Comparison of ENCODE assay signal across 9 cellular contexts in genomic region chr12:107091381-107091780, GRCh38.
DNase-seq lines count a peak whose midpoint lies in the region; ATAC-seq and TF ChIP-seq lines count a peak whose summit lies in the region.
"Had no signal": no experiment of that assay in that cellular context is flagged by ENCODE, and none has a peak within 500 bp of the region (broad histone marks: within the 10 kb centered on the region; RNA-seq: fewer than 3 reads in every experiment).

No MANE protein-coding gene starts in this region.

- no peaks in the 10 kb centered on the region for H3K27me3 ChIP-seq in parathyroid adenoma (ENCODE audit: control insufficient read depth, insufficient read depth, low read length)
- no peaks in the 10 kb centered on the region for H3K27me3 ChIP-seq in effector memory CD4-positive, alpha-beta T cell (replicated peaks; ENCODE audit: control insufficient read depth, insufficient read depth, low read length, poor library complexity, severe bottlenecking)

- peaks cover 6% of the 10 kb centered on the region for H3K79me2 ChIP-seq in parathyroid adenoma

- TF ChIP-seq CTCF in parathyroid adenoma (IDR thresholded peaks at IDR 0.05): no peak

- peaks cover 14% of the 10 kb centered on the region for H3K4me1 ChIP-seq in parathyroid adenoma
- peaks cover 6% of the 10 kb centered on the region for H3K4me1 ChIP-seq in effector memory CD4-positive, alpha-beta T cell (ENCODE audit: control insufficient read depth, insufficient read depth, low read length, poor library complexity, severe bottlenecking)

- H3K4me3 ChIP-seq in parathyroid adenoma (ENCODE audit: low read depth, low read length): peak overlapping the region; percentile 98
- no peak overlapping the region for H3K4me3 ChIP-seq in effector memory CD4-positive, alpha-beta T cell (ENCODE audit: insufficient read depth, low read depth, low read length, poor library complexity, severe bottlenecking)

- H3K4me2 ChIP-seq in parathyroid adenoma (ENCODE audit: low read length): peak overlapping the region; percentile 100

- ATAC-seq in GM18498 (IDR thresholded peaks at IDR 0.05; ENCODE audit: unreplicated experiment) (no peak), HG02885 (IDR thresholded peaks at IDR 0.05; ENCODE audit: poor library complexity, unreplicated experiment) (no peak), GM21737 (IDR thresholded peaks at IDR 0.05; ENCODE audit: unreplicated experiment) (no peak)

- no peaks in the 10 kb centered on the region for H3K36me3 ChIP-seq in parathyroid adenoma (ENCODE audit: control insufficient read depth, insufficient read depth, low read length)
- no peaks in the 10 kb centered on the region for H3K36me3 ChIP-seq in effector memory CD4-positive, alpha-beta T cell (ENCODE audit: control insufficient read depth, insufficient read depth, low read length)

- H3K9ac ChIP-seq in parathyroid adenoma: no peak overlapping the region

- H3K9me3 ChIP-seq in parathyroid adenoma (ENCODE audit: control insufficient read depth, low read length): no peaks in the 10 kb centered on the region
- no peaks in the 10 kb centered on the region for H3K9me3 ChIP-seq in effector memory CD4-positive, alpha-beta T cell (ENCODE audit: control insufficient read depth, low read length)

- H3K27ac ChIP-seq in epithelial cell of prostate: peak overlapping the region; percentile 71
- H3K27ac ChIP-seq in parathyroid adenoma: no peak overlapping the region
- no peak overlapping the region for H3K27ac ChIP-seq in effector memory CD4-positive, alpha-beta T cell (ENCODE audit: insufficient read depth, low read length, poor library complexity, severe bottlenecking)

- H2AFZ ChIP-seq in parathyroid adenoma: no peak overlapping the region

- DNase-seq in EH (ENCODE audit: low read depth) (peak; percentile 81), NCI-H226 (peak; percentile 43), epithelial cell of prostate (ENCODE audit: low read depth, low spot score) (no peak)
- no peak for DNase-seq in effector memory CD4-positive, alpha-beta T cell
- DNase-seq: stimulated activated CD4-positive, alpha-beta T cell treated with anti-CD3 and anti-CD28 coated beads, Interleukin-2, amount 100 ng/mL, for 24 hours had no signal

Comparison
In these comparisons a context has a peak if more than half of its experiments do, and no peak if none do; other contexts are left out.
1. DNase-seq: peak in EH (single experiment) and NCI-H226 (single experiment); none in epithelial cell of prostate (single experiment) and effector memory CD4-positive, alpha-beta T cell (0 of 3).